In genomic region chr1:45490623-45491463, GRCh38 we compare ENCODE assay signal across 8 cellular contexts. TPM values are rescaled to one million over a fixed set of nuclear protein-coding genes. Genes with fewer than 3 reads are reported as not detected.
DNase-seq lines count a peak whose midpoint lies in the region; ATAC-seq and TF ChIP-seq lines count a peak whose summit lies in the region.

Gene TESK2, minus strand, starts transcription at chr1:45491163. Its CDS starts 33,378 bp downstream, at chr1:45457785.

- H3K27me3 ChIP-seq in BLaER1 treated with 17β-estradiol and CSF1 and Interleukin-3, amounts not matched to agents 10 nM and 100 nM, result peaks cover 0 to 29% (median 24%) of the 10 kb centered on the region in 11 experiments; a peak in 19 of 22 replicates
- H3K27me3 ChIP-seq in layer of hippocampus (ENCODE audit: control insufficient read depth, insufficient read depth, low read length), result no peaks in the 10 kb centered on the region

- peak; percentile 85 for ATAC-seq in HG03442 (IDR thresholded peaks at IDR 0.05; ENCODE audit: unreplicated experiment)
- ATAC-seq in activated CD4-positive, alpha-beta T cell treated with anti-CD3 and anti-CD28 coated beads for 36 hours, result peak; percentile 94

- no peaks in the 10 kb centered on the region for H3K9me3 Mint-ChIP-seq in activated CD4-positive, alpha-beta T cell treated with anti-CD3 and anti-CD28 coated beads for 36 hours (ENCODE audit: low read depth)

- DNase-seq in GM19240 (ENCODE audit: insufficient read length, low spot score) (peak; percentile 96), NCI-H510A (lab: John Stamatoyannopoulos, UW) (peak; percentile 99), coronary artery (ENCODE audit: low spot score) (peak; percentile 99)
- DNase-seq in activated CD4-positive, alpha-beta T cell treated with anti-CD3 and anti-CD28 coated beads for 36 hours, result peak; percentile 97
- DNase-seq in stimulated activated CD4-positive, alpha-beta T cell treated with anti-CD3 and anti-CD28 coated beads, Interleukin-1b, Interleukin-23, amount 100 ng/mL, for 24 hours (ENCODE audit: low read depth in 4 of 4, low spot score in 1 of 4), result peak; percentile 81 to 90 (median 86)

- no peaks in the 10 kb centered on the region for H3K9me3 ChIP-seq in BLaER1 treated with 17β-estradiol and CSF1 and Interleukin-3, amounts not matched to agents 10 nM and 100 nM (replicated peaks in 1 of 11)

- no peak within 1 kb of the TSS for H3K4me3 Mint-ChIP-seq in activated CD4-positive, alpha-beta T cell treated with anti-CD3 and anti-CD28 coated beads for 36 hours

- H3K27ac Mint-ChIP-seq in activated CD4-positive, alpha-beta T cell treated with anti-CD3 and anti-CD28 coated beads for 36 hours, result no peak within 1 kb of the TSS

- intact Hi-C loops in activated CD4-positive, alpha-beta T cell treated with anti-CD3 and anti-CD28 coated beads for 36 hours (cut with DNase I, micrococcal nuclease), result loop anchor here (1.0 to 10.0 kb wide), 14 partner anchors 9 to 1519 kb away; partner anchors contain the start of genes CCDC163 (in 2 of the 2), MMACHC (in 2 of the 2), MUTYH (in 2 of the 2) and TOE1 (in 2 of the 2)

- POLR2A ChIA-PET in activated CD4-positive, alpha-beta T cell treated with anti-CD3 and anti-CD28 coated beads for 36 hours (lab: Charles Lee), result interaction anchor here (0.6 to 4.0 kb wide), 8 partner anchors 9 to 769 kb away, joined by 3 to 36 read pairs (median 7); partner anchors contain the start of genes CCDC163, MMACHC, MUTYH and NASP

- peak within 1 kb of the TSS; percentile 79 to 98 (median 93) for H3K4me2 ChIP-seq in BLaER1 treated with 17β-estradiol and CSF1 and Interleukin-3, amounts not matched to agents 10 nM and 100 nM

- peaks cover 0 to 11% (median 0%) of the 10 kb centered on the region in 11 experiments; a peak in 5 of 22 replicates for H4K20me1 ChIP-seq in BLaER1 treated with 17β-estradiol and CSF1 and Interleukin-3, amounts not matched to agents 10 nM and 100 nM

- H3K9ac ChIP-seq in BLaER1 treated with 17β-estradiol and CSF1 and Interleukin-3, amounts not matched to agents 10 nM and 100 nM, result peak within 1 kb of the TSS; percentile 66 to 87 (median 82)

- H3K36me3 ChIP-seq in BLaER1 treated with 17β-estradiol and CSF1 and Interleukin-3, amounts not matched to agents 10 nM and 100 nM, result no peaks in the 10 kb centered on the region

- CTCF ChIA-PET in activated CD4-positive, alpha-beta T cell treated with anti-CD3 and anti-CD28 coated beads for 36 hours (lab: Charles Lee), result interaction anchor here (0.6 to 9.3 kb wide), 16 partner anchors 10 to 706 kb away, joined by 3 to 170 read pairs (median 4); partner anchors contain the start of genes CCDC163, MMACHC, MUTYH and TOE1

- H3K4me1 Mint-ChIP-seq in activated CD4-positive, alpha-beta T cell treated with anti-CD3 and anti-CD28 coated beads for 36 hours, result peaks cover 4% of the 10 kb centered on the region

- H3K4me3 ChIP-seq in BLaER1 treated with 17β-estradiol and CSF1 and Interleukin-3, amounts not matched to agents 10 nM and 100 nM, result peak within 1 kb of the TSS; percentile 72 to 89 (median 76)
- H3K4me3 ChIP-seq in coronary artery, result peak within 1 kb of the TSS; percentile 83

- no peak for TF ChIP-seq CTCF in coronary artery (IDR thresholded peaks at IDR 0.05)

- H3K4me1 ChIP-seq in BLaER1 treated with 17β-estradiol and CSF1 and Interleukin-3, amounts not matched to agents 10 nM and 100 nM, result peaks cover 14 to 44% (median 23%) of the 10 kb centered on the region in 10 experiments

- H3K27me3 Mint-ChIP-seq in activated CD4-positive, alpha-beta T cell treated with anti-CD3 and anti-CD28 coated beads for 36 hours, result no peaks in the 10 kb centered on the region

- H3K36me3 Mint-ChIP-seq in activated CD4-positive, alpha-beta T cell treated with anti-CD3 and anti-CD28 coated beads for 36 hours (ENCODE audit: low read depth), result no peaks in the 10 kb centered on the region

- peak within 1 kb of the TSS; percentile 9 to 73 (median 46); a peak in 19 of 22 replicates for H3K27ac ChIP-seq in BLaER1 treated with 17β-estradiol and CSF1 and Interleukin-3, amounts not matched to agents 10 nM and 100 nM
- H3K27ac ChIP-seq in coronary artery (peak within 1 kb of the TSS; percentile 84 to 88), layer of hippocampus (ENCODE audit: low read depth, low read length) (peak within 1 kb of the TSS; percentile 84)

RNA-seq across cellular contexts. Expression of gene TESK2, which starts in this region (rescaled TPM):
- total RNA-seq in activated CD4-positive, alpha-beta T cell treated with anti-CD3 and anti-CD28 coated beads for 36 hours, result 1 to 10 TPM; 3.1 to 3.3 TPM

Comparison
In these comparisons a context has a peak if more than half of its experiments do, and no peak if none do; other contexts are left out.
1. Peak in every context shown above with its lines: DNase-seq, ATAC-seq, H3K4me3 ChIP-seq and H3K27ac ChIP-seq.